ENCODE assay signal across 8 cellular contexts in genomic region chr13:44434441-44435141, GRCh38.
DNase-seq lines count a peak whose midpoint lies in the region; ATAC-seq and TF ChIP-seq lines count a peak whose summit lies in the region.

No MANE protein-coding gene starts in this region.

- TF ChIP-seq CTCF in chondrocyte (IDR thresholded peaks at IDR 0.05), result no peak
- no peak for TF ChIP-seq CTCF in mesothelial cell of epicardium (IDR thresholded peaks at IDR 0.05; ENCODE audit: unreplicated experiment)
- TF ChIP-seq CTCF in upper lobe of left lung (IDR thresholded peaks at IDR 0.05), result no peak

- peaks cover 15 to 30% (median 20%) of the 10 kb centered on the region in 4 donors for H3K4me1 ChIP-seq in upper lobe of left lung

- no peak overlapping the region for H3K27ac Mint-ChIP-seq in activated naive CD4-positive, alpha-beta T cell treated with anti-CD3 and anti-CD28 coated beads for 36 hours
- H3K27ac Mint-ChIP-seq in chondrocyte (ENCODE audit: unreplicated experiment) (peak overlapping the region; percentile 95), mesothelial cell of epicardium (peak overlapping the region; percentile 99)
- no peak overlapping the region for H3K27ac Mint-ChIP-seq in activated T-helper 2 cell treated with anti-CD3 and anti-CD28 coated beads, Interferon-gamma antibody, Interleukin-2, Interleukin-4, amounts not matched to agents 10 μg/mL and 5 μg/mL and 100 μg/mL, durations not matched to agents 14 hours and 24 hours and 36 hours

- peaks cover 15% of the 10 kb centered on the region for H3K4me1 Mint-ChIP-seq in activated naive CD4-positive, alpha-beta T cell treated with anti-CD3 and anti-CD28 coated beads for 36 hours (ENCODE audit: low read depth)
- H3K4me1 Mint-ChIP-seq in chondrocyte (ENCODE audit: low read depth) (peaks cover 50% of the 10 kb centered on the region), mesothelial cell of epicardium (peaks cover 40% of the 10 kb centered on the region)
- H3K4me1 Mint-ChIP-seq in activated T-helper 2 cell treated with anti-CD3 and anti-CD28 coated beads, Interferon-gamma antibody, Interleukin-2, Interleukin-4, amounts not matched to agents 10 μg/mL and 5 μg/mL and 100 μg/mL, durations not matched to agents 14 hours and 24 hours and 36 hours (ENCODE audit: low read depth), result peaks cover 17% of the 10 kb centered on the region

- no peaks in the 10 kb centered on the region for H3K9me3 Mint-ChIP-seq in activated naive CD4-positive, alpha-beta T cell treated with anti-CD3 and anti-CD28 coated beads for 36 hours
- H3K9me3 Mint-ChIP-seq in chondrocyte (ENCODE audit: low read depth) (no peaks in the 10 kb centered on the region), mesothelial cell of epicardium (no peaks in the 10 kb centered on the region)
- H3K9me3 Mint-ChIP-seq in activated T-helper 2 cell treated with anti-CD3 and anti-CD28 coated beads, Interferon-gamma antibody, Interleukin-2, Interleukin-4, amounts not matched to agents 10 μg/mL and 5 μg/mL and 100 μg/mL, durations not matched to agents 14 hours and 24 hours and 36 hours, result no peaks in the 10 kb centered on the region

- H3K27ac ChIP-seq in upper lobe of left lung, result peak overlapping the region; percentile 67 to 97 (median 92)

- peaks cover 0 to 22% (median 10%) of the 10 kb centered on the region in 4 donors for H3K36me3 ChIP-seq in upper lobe of left lung

- no peak for DNase-seq in activated naive CD4-positive, alpha-beta T cell treated with anti-CD3 and anti-CD28 coated beads for 36 hours
- no peak for DNase-seq in activated naive CD4-positive, alpha-beta T cell treated with Interleukin-2 at 50 U/mL for 16 hours
- DNase-seq in chondrocyte (ENCODE audit: low spot score) (no peak), mesothelial cell of epicardium (ENCODE audit: low spot score in 2 of 2, unreplicated experiment in 2 of 2) (no peak), upper lobe of left lung (peak in 1 of 2 donors; percentile 74), AML-193 (lab: John Stamatoyannopoulos, UW) (no peak)
- no peak for DNase-seq in activated T-helper 2 cell treated with anti-CD3 and anti-CD28 coated beads, Interferon-gamma antibody, Interleukin-2, Interleukin-4, amounts not matched to agents 10 μg/mL and 5 μg/mL and 100 μg/mL, durations not matched to agents 14 hours and 24 hours and 36 hours (ENCODE audit: low spot score)

- H3K36me3 Mint-ChIP-seq in activated naive CD4-positive, alpha-beta T cell treated with anti-CD3 and anti-CD28 coated beads for 36 hours (ENCODE audit: low read depth), result peaks cover 4% of the 10 kb centered on the region
- H3K36me3 Mint-ChIP-seq in chondrocyte (ENCODE audit: low read depth), result peaks cover 13% of the 10 kb centered on the region
- peaks cover 15% of the 10 kb centered on the region for H3K36me3 Mint-ChIP-seq in mesothelial cell of epicardium
- peaks cover 2% of the 10 kb centered on the region for H3K36me3 Mint-ChIP-seq in activated T-helper 2 cell treated with anti-CD3 and anti-CD28 coated beads, Interferon-gamma antibody, Interleukin-2, Interleukin-4, amounts not matched to agents 10 μg/mL and 5 μg/mL and 100 μg/mL, durations not matched to agents 14 hours and 24 hours and 36 hours (ENCODE audit: low read depth)

- TF ChIP-seq EP300 in upper lobe of left lung (IDR thresholded peaks at IDR 0.05), result no peak

- intact Hi-C loops in activated naive CD4-positive, alpha-beta T cell treated with anti-CD3 and anti-CD28 coated beads for 36 hours (cut with micrococcal nuclease), result loop anchor here (1.0 to 10.0 kb wide), 6 partner anchors 142 to 630 kb away; no protein-coding TSS in a partner anchor
- intact Hi-C loops in activated T-helper 2 cell treated with anti-CD3 and anti-CD28 coated beads, Interferon-gamma antibody, Interleukin-2, Interleukin-4, amounts not matched to agents 10 μg/mL and 5 μg/mL and 100 μg/mL, durations not matched to agents 14 hours and 24 hours and 36 hours (cut with micrococcal nuclease), result loop anchor here (1.0 to 5.0 kb wide), 3 partner anchors 191 to 292 kb away; no protein-coding TSS in a partner anchor

- peak overlapping the region; percentile 76 for H3K4me3 Mint-ChIP-seq in activated naive CD4-positive, alpha-beta T cell treated with anti-CD3 and anti-CD28 coated beads for 36 hours
- H3K4me3 Mint-ChIP-seq in chondrocyte (ENCODE audit: unreplicated experiment) (peak overlapping the region; percentile 77), mesothelial cell of epicardium (peak overlapping the region; percentile 89)
- no peak overlapping the region for H3K4me3 Mint-ChIP-seq in activated T-helper 2 cell treated with anti-CD3 and anti-CD28 coated beads, Interferon-gamma antibody, Interleukin-2, Interleukin-4, amounts not matched to agents 10 μg/mL and 5 μg/mL and 100 μg/mL, durations not matched to agents 14 hours and 24 hours and 36 hours (ENCODE audit: low read depth)

- no peaks in the 10 kb centered on the region for H3K27me3 ChIP-seq in upper lobe of left lung

- CTCF ChIA-PET in activated naive CD4-positive, alpha-beta T cell treated with anti-CD3 and anti-CD28 coated beads for 36 hours (lab: Charles Lee), result interaction anchor here (0.8 to 8.2 kb wide), 5 partner anchors 160 to 543 kb away, joined by 3 to 113 read pairs (median 3); no protein-coding TSS in a partner anchor

- peaks cover 9% of the 10 kb centered on the region for H3K27me3 Mint-ChIP-seq in activated naive CD4-positive, alpha-beta T cell treated with anti-CD3 and anti-CD28 coated beads for 36 hours (ENCODE audit: low read depth)
- H3K27me3 Mint-ChIP-seq in chondrocyte (ENCODE audit: low read depth), result no peaks in the 10 kb centered on the region
- H3K27me3 Mint-ChIP-seq in mesothelial cell of epicardium (ENCODE audit: low read depth), result no peaks in the 10 kb centered on the region
- peaks cover 68% of the 10 kb centered on the region for H3K27me3 Mint-ChIP-seq in activated T-helper 2 cell treated with anti-CD3 and anti-CD28 coated beads, Interferon-gamma antibody, Interleukin-2, Interleukin-4, amounts not matched to agents 10 μg/mL and 5 μg/mL and 100 μg/mL, durations not matched to agents 14 hours and 24 hours and 36 hours (ENCODE audit: low read depth)

- no peaks in the 10 kb centered on the region for H3K9me3 ChIP-seq in upper lobe of left lung

- ATAC-seq in upper lobe of left lung (ENCODE audit: low FRiP score in 2 of 2), result no peak
- no peak for ATAC-seq in HG02759 (IDR thresholded peaks at IDR 0.05; ENCODE audit: unreplicated experiment)

- TF ChIP-seq POLR2A in upper lobe of left lung (IDR thresholded peaks at IDR 0.05), result no peak

- WGBS in upper lobe of left lung, 2 donors, result 45 to 55% methylated on average over 12 to 13 of the region's 13 CpGs

- H3K4me3 ChIP-seq in upper lobe of left lung, result peak overlapping the region; percentile 53 to 78 (median 75)

Comparison
In these comparisons a context has a peak if more than half of its experiments do, and no peak if none do; other contexts are left out.
1. H3K27ac Mint-ChIP-seq: peak in chondrocyte (single experiment) and mesothelial cell of epicardium (single experiment); none in activated naive CD4-positive, alpha-beta T cell treated with anti-CD3 and anti-CD28 coated beads for 36 hours (single experiment) and activated T-helper 2 cell treated with anti-CD3 and anti-CD28 coated beads, Interferon-gamma antibody, Interleukin-2, Interleukin-4, amounts not matched to agents 10 μg/mL and 5 μg/mL and 100 μg/mL, durations not matched to agents 14 hours and 24 hours and 36 hours (single experiment).